In genomic region chr10:91776266-91776665, GRCh38 we compare ENCODE assay signal across 39 cellular contexts.
"Had no signal": no experiment of that assay in that cellular context is flagged by ENCODE, and none has a peak within 500 bp of the region (broad histone marks: within the 10 kb centered on the region; RNA-seq: fewer than 3 reads in every experiment).

No MANE protein-coding gene starts in this region.

- H3K36me3 Mint-ChIP-seq: activated naive CD4-positive, alpha-beta T cell treated with anti-CD3 and anti-CD28 coated beads, Interleukin-2, amount 10 ng/mL, durations not matched to agents 7 days and 5 days; activated naive CD4-positive, alpha-beta T cell treated with anti-CD3 and anti-CD28 coated beads, Interleukin-2, amount 50 U/mL, for 24 hours; activated naive CD4-positive, alpha-beta T cell treated with anti-CD3 and anti-CD28 coated beads, Interleukin-2, amount 50 U/mL, for 72 hours; activated naive CD8-positive, alpha-beta T cell treated with anti-CD3 and anti-CD28 coated beads for 36 hours; activated naive CD8-positive, alpha-beta T cell treated with anti-CD3 and anti-CD28 coated beads, Interleukin-2, amount 10 ng/mL, durations not matched to agents 7 days and 5 days; brain had no signal

- H3K4me1 Mint-ChIP-seq: activated naive CD4-positive, alpha-beta T cell treated with anti-CD3 and anti-CD28 coated beads, Interleukin-2, amount 10 ng/mL, durations not matched to agents 7 days and 5 days; activated naive CD4-positive, alpha-beta T cell treated with anti-CD3 and anti-CD28 coated beads, Interleukin-2, amount 50 U/mL, for 24 hours; activated naive CD8-positive, alpha-beta T cell treated with anti-CD3 and anti-CD28 coated beads for 36 hours; activated naive CD8-positive, alpha-beta T cell treated with anti-CD3 and anti-CD28 coated beads, Interleukin-2, amount 10 ng/mL, durations not matched to agents 7 days and 5 days; activated naive CD8-positive, alpha-beta T cell treated with anti-CD3 and anti-CD28 coated beads, Interleukin-2, amount 50 U/mL, for 24 hours; activated T-helper 17 cell treated with anti-CD3 and anti-CD28 coated beads, Interleukin-2, amount 50 U/mL, for 72 hours; brain; central memory CD8-positive, alpha-beta T cell had no signal

- H3K27ac Mint-ChIP-seq: activated naive CD4-positive, alpha-beta T cell treated with anti-CD3 and anti-CD28 coated beads for 36 hours; activated naive CD4-positive, alpha-beta T cell treated with anti-CD3 and anti-CD28 coated beads, Interleukin-2, amount 10 ng/mL, durations not matched to agents 7 days and 5 days; activated naive CD4-positive, alpha-beta T cell treated with anti-CD3 and anti-CD28 coated beads, Interleukin-2, amount 50 U/mL, for 24 hours; activated naive CD4-positive, alpha-beta T cell treated with anti-CD3 and anti-CD28 coated beads, Interleukin-2, amount 50 U/mL, for 72 hours; activated naive CD8-positive, alpha-beta T cell; activated naive CD8-positive, alpha-beta T cell treated with anti-CD3 and anti-CD28 coated beads for 36 hours; activated naive CD8-positive, alpha-beta T cell treated with anti-CD3 and anti-CD28 coated beads, Interleukin-2, amount 10 ng/mL, durations not matched to agents 7 days and 5 days; activated naive CD8-positive, alpha-beta T cell treated with anti-CD3 and anti-CD28 coated beads, Interleukin-2, amount 50 U/mL, for 24 hours; activated T-cell treated with anti-CD3 and anti-CD28 coated beads, Interleukin-2, amount 50 U/mL, for 24 hours; activated T-cell treated with anti-CD3 and anti-CD28 coated beads, Interleukin-2, amount 50 U/mL, for 72 hours; activated T-helper 1 cell treated with anti-CD3 and anti-CD28 coated beads, Interleukin-12 subunit alpha, Interleukin-12 subunit beta, Interleukin-2, Interleukin-4 antibody, amounts not matched to agents 30 ng/mL and 10 ng/mL and 1 ng/mL, durations not matched to agents 14 hours and 24 hours and 36 hours; activated T-helper 17 cell treated with anti-CD3 and anti-CD28 coated beads, Interleukin-2, amount 50 U/mL, for 72 hours; activated T-helper 2 cell treated with anti-CD3 and anti-CD28 coated beads, Interferon-gamma antibody, Interleukin-2, Interleukin-4, amounts not matched to agents 10 μg/mL and 5 μg/mL and 100 μg/mL, durations not matched to agents 14 hours and 24 hours and 36 hours; brain had no signal

- H3K36me3 ChIP-seq: adrenal gland, ascending aorta, brain microvascular endothelial cell, breast epithelium, cardiac muscle cell had no signal

- H3K9me3 ChIP-seq: adrenal gland, ascending aorta, body of pancreas, breast epithelium had no signal

- DNase-seq: activated effector memory CD4-positive, alpha-beta T cell treated with anti-CD3 and anti-CD28 coated beads, Interleukin-2, amount 50 U/mL, for 16 hours; activated effector memory CD4-positive, alpha-beta T cell treated with Interleukin-2 at 50 U/mL for 16 hours; activated gamma-delta T cell; activated gamma-delta T cell treated with Interleukin-2 at 50 U/mL for 16 hours; activated naive CD4-positive, alpha-beta T cell; activated naive CD4-positive, alpha-beta T cell treated with anti-CD3 and anti-CD28 coated beads for 36 hours; activated naive CD4-positive, alpha-beta T cell treated with anti-CD3 and anti-CD28 coated beads, Interleukin-2, amount 10 ng/mL, durations not matched to agents 7 days and 5 days; activated naive CD4-positive, alpha-beta T cell treated with anti-CD3 and anti-CD28 coated beads, Interleukin-2, amount 50 U/mL, for 16 hours; activated naive CD4-positive, alpha-beta T cell treated with Interleukin-2 at 50 U/mL for 16 hours; activated naive CD8-positive, alpha-beta T cell treated with anti-CD3 and anti-CD28 coated beads for 36 hours; activated naive CD8-positive, alpha-beta T cell treated with anti-CD3 and anti-CD28 coated beads, Interleukin-2, amount 10 ng/mL, durations not matched to agents 7 days and 5 days; activated naive CD8-positive, alpha-beta T cell treated with anti-CD3 and anti-CD28 coated beads, Interleukin-2, amount 50 U/mL, for 24 hours; activated T-cell treated with anti-CD3 and anti-CD28 coated beads for 4 hours; activated T-cell treated with anti-CD3 and anti-CD28 coated beads, Interleukin-2, amount 50 U/mL, for 1 hour; activated T-cell treated with anti-CD3 and anti-CD28 coated beads, Interleukin-2, amount 50 U/mL, for 24 hours; activated T-cell treated with anti-CD3 and anti-CD28 coated beads, Interleukin-2, amount 50 U/mL, for 4 hours; activated T-cell treated with anti-CD3 and anti-CD28 coated beads, Interleukin-2, amount 50 U/mL, for 48 hours; activated T-cell treated with anti-CD3 and anti-CD28 coated beads, Interleukin-2, amount 50 U/mL, for 72 hours; adrenal gland; amniotic stem cell; amygdala; anterior cingulate cortex; aorta; body of pancreas; brain microvascular endothelial cell; caudate nucleus; central memory CD4-positive, alpha-beta T cell; cerebellar nuclear complex had no signal

- H3K4me3 Mint-ChIP-seq: activated naive CD4-positive, alpha-beta T cell treated with anti-CD3 and anti-CD28 coated beads for 36 hours; activated naive CD4-positive, alpha-beta T cell treated with anti-CD3 and anti-CD28 coated beads, Interleukin-2, amount 10 ng/mL, durations not matched to agents 7 days and 5 days; activated naive CD4-positive, alpha-beta T cell treated with anti-CD3 and anti-CD28 coated beads, Interleukin-2, amount 50 U/mL, for 24 hours; activated naive CD8-positive, alpha-beta T cell; activated naive CD8-positive, alpha-beta T cell treated with anti-CD3 and anti-CD28 coated beads for 36 hours; activated naive CD8-positive, alpha-beta T cell treated with anti-CD3 and anti-CD28 coated beads, Interleukin-2, amount 10 ng/mL, durations not matched to agents 7 days and 5 days; activated naive CD8-positive, alpha-beta T cell treated with anti-CD3 and anti-CD28 coated beads, Interleukin-2, amount 50 U/mL, for 24 hours; activated T-cell treated with anti-CD3 and anti-CD28 coated beads, Interleukin-2, amount 50 U/mL, for 24 hours; activated T-cell treated with anti-CD3 and anti-CD28 coated beads, Interleukin-2, amount 50 U/mL, for 4 hours; activated T-cell treated with anti-CD3 and anti-CD28 coated beads, Interleukin-2, amount 50 U/mL, for 72 hours; activated T-helper 1 cell treated with anti-CD3 and anti-CD28 coated beads, Interleukin-12 subunit alpha, Interleukin-12 subunit beta, Interleukin-2, Interleukin-4 antibody, amounts not matched to agents 30 ng/mL and 10 ng/mL and 1 ng/mL, durations not matched to agents 14 hours and 24 hours and 36 hours; activated T-helper 17 cell treated with anti-CD3 and anti-CD28 coated beads, Interleukin-2, amount 50 U/mL, for 72 hours; brain; central memory CD8-positive, alpha-beta T cell had no signal

- ATAC-seq: activated naive CD4-positive, alpha-beta T cell treated with anti-CD3 and anti-CD28 coated beads, Interleukin-2, amount 50 U/mL, for 72 hours; activated naive CD8-positive, alpha-beta T cell treated with anti-CD3 and anti-CD28 coated beads, Interleukin-2, amount 50 U/mL, for 24 hours; activated T-cell treated with anti-CD3 and anti-CD28 coated beads, Interleukin-2, amount 50 U/mL, for 4 hours; activated T-cell treated with anti-CD3 and anti-CD28 coated beads, Interleukin-2, amount 50 U/mL, for 72 hours; activated T-helper 17 cell treated with anti-CD3 and anti-CD28 coated beads, Interleukin-2, amount 50 U/mL, for 72 hours; body of pancreas had no signal

- H3K27me3 ChIP-seq: adrenal gland, ascending aorta, body of pancreas, brain microvascular endothelial cell, breast epithelium, cardiac muscle cell had no signal

- H3K4me1 ChIP-seq: adrenal gland, ascending aorta, body of pancreas, breast epithelium had no signal

- H3K27ac ChIP-seq: adrenal gland, ascending aorta, body of pancreas, brain microvascular endothelial cell, breast epithelium, cardiac muscle cell had no signal

- H3K4me3 ChIP-seq: adrenal gland, ascending aorta, body of pancreas, breast epithelium, cardiac muscle cell had no signal

- H3K9me3 Mint-ChIP-seq: activated naive CD4-positive, alpha-beta T cell treated with anti-CD3 and anti-CD28 coated beads for 36 hours; activated naive CD4-positive, alpha-beta T cell treated with anti-CD3 and anti-CD28 coated beads, Interleukin-2, amount 10 ng/mL, durations not matched to agents 7 days and 5 days; activated naive CD4-positive, alpha-beta T cell treated with anti-CD3 and anti-CD28 coated beads, Interleukin-2, amount 50 U/mL, for 24 hours; activated naive CD4-positive, alpha-beta T cell treated with anti-CD3 and anti-CD28 coated beads, Interleukin-2, amount 50 U/mL, for 72 hours; activated naive CD8-positive, alpha-beta T cell treated with anti-CD3 and anti-CD28 coated beads for 36 hours; activated naive CD8-positive, alpha-beta T cell treated with anti-CD3 and anti-CD28 coated beads, Interleukin-2, amount 10 ng/mL, durations not matched to agents 7 days and 5 days; activated naive CD8-positive, alpha-beta T cell treated with anti-CD3 and anti-CD28 coated beads, Interleukin-2, amount 50 U/mL, for 24 hours; activated T-cell treated with anti-CD3 and anti-CD28 coated beads, Interleukin-2, amount 50 U/mL, for 24 hours; activated T-cell treated with anti-CD3 and anti-CD28 coated beads, Interleukin-2, amount 50 U/mL, for 4 hours; activated T-cell treated with anti-CD3 and anti-CD28 coated beads, Interleukin-2, amount 50 U/mL, for 72 hours; activated T-helper 1 cell treated with anti-CD3 and anti-CD28 coated beads, Interleukin-12 subunit alpha, Interleukin-12 subunit beta, Interleukin-2, Interleukin-4 antibody, amounts not matched to agents 30 ng/mL and 10 ng/mL and 1 ng/mL, durations not matched to agents 14 hours and 24 hours and 36 hours; activated T-helper 17 cell treated with anti-CD3 and anti-CD28 coated beads, Interleukin-2, amount 50 U/mL, for 72 hours; activated T-helper 2 cell treated with anti-CD3 and anti-CD28 coated beads, Interferon-gamma antibody, Interleukin-2, Interleukin-4, amounts not matched to agents 10 μg/mL and 5 μg/mL and 100 μg/mL, durations not matched to agents 14 hours and 24 hours and 36 hours; brain; central memory CD8-positive, alpha-beta T cell had no signal
